ENCODE assay signal across 8 cellular contexts in the genomic region with DNA sequence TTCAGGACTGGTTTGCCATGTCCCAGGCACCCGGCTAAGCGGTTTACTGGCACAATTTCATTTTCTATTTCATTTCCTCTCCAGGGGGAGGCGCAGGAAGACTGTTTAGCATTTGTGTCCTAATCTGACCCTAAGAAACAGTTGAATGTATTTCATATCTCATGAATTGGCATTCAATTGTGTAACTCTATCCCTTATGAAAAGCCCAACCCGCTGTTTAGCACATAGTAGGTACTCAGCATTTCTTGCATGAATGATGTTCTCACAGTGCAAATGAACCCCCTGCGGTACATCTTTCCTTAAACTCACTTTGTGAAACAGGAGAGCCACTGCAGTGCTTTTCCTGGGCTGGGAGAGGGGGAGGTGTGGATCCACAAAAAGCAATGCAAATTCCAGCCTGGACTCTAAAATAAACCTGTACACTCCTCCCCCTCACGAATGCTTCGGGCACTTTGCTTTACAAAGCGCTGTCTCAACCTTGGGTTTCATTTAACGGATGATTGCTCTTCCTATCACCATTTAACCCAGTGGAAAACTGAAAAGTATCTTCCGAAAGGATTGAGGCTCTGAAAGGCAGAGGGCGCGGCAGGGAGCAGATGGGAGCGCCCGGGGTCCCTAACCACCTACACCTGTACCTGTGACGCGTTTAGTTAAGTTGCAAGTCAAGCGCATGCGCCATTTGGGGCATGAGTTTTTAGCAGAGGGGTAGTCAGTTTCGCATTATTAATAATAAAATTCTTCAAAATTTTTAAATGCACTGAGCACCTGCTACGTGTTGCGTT. TPM values are rescaled to one million over a fixed set of nuclear protein-coding genes. Genes with fewer than 3 reads are reported as not detected.
DNase-seq lines count a peak whose midpoint lies in the region; ATAC-seq, FAIRE-seq and TF ChIP-seq lines count a peak whose summit lies in the region.

No MANE protein-coding gene starts in this region.

- H3K4me1 ChIP-seq in SJSA1 (replicated peaks): peaks cover 34% of the 10 kb centered on the region

- peaks cover 38% of the 10 kb centered on the region for H3K36me3 ChIP-seq in SJSA1

- no peak for FAIRE-seq in HTR-8/SVneo (lab: Jason Lieb, UNC)

- H3K9me3 ChIP-seq in SJSA1 (replicated peaks): no peaks in the 10 kb centered on the region

- in situ Hi-C loops in astrocyte of the spinal cord (cut with HindIII; ENCODE audit: low sequenced_read_pairs): no loop called here

- no peaks in the 10 kb centered on the region for H3K27me3 ChIP-seq in SJSA1 (replicated peaks)

- no peak for TF ChIP-seq POLR2A in GM18505 (IDR thresholded peaks at IDR 0.05; ENCODE audit: borderline replicate concordance, extremely low read depth, insufficient read depth, insufficient read length)

- ATAC-seq in GM18505 (IDR thresholded peaks at IDR 0.05; ENCODE audit: unreplicated experiment): no peak

- peak; percentile 56 for TF ChIP-seq CTCF in astrocyte of the spinal cord (IDR thresholded peaks at IDR 0.05; ENCODE audit: low read depth, low read length)

- no peak overlapping the region for H3K27ac ChIP-seq in SJSA1

- H3K4me3 ChIP-seq in GM08714 (ENCODE audit: low read length): peak overlapping the region; percentile 70
- peak overlapping the region; percentile 94 for H3K4me3 ChIP-seq in SJSA1
- H3K4me3 ChIP-seq in astrocyte of the spinal cord (ENCODE audit: low read depth, low read length): peak overlapping the region; percentile 84

- peak; percentile 72 for DNase-seq in NCI-H1105 (lab: John Stamatoyannopoulos, UW)
- peak in 1 of 2 experiments; percentile 67 for DNase-seq in SJSA1 (ENCODE audit: low read depth in 1 of 2, low spot score in 2 of 2)
- DNase-seq in astrocyte of the spinal cord (ENCODE audit: low read depth, low spot score): peak; percentile 77
- DNase-seq in hippocampal formation (lab: John Stamatoyannopoulos, UW): peak; percentile 66 to 82
- peak; percentile 57 for DNase-seq in retina
- DNase-seq in HTR-8/SVneo (ENCODE audit: insufficient read length, low spot score): no peak

RNA-seq across cellular contexts. Expression of gene EEF2, which starts 1.2 kb away (rescaled TPM):
- 1,069 and 1,568 TPM in 2 replicates for total RNA-seq in SJSA1 (2014; rRNA removed; shearing (Covaris generic))

RNA-seq across cellular contexts. Expression of gene DAPK3, which starts 15.6 kb away (rescaled TPM):
- 151 and 202 TPM in 2 replicates for total RNA-seq in SJSA1 (2014; rRNA removed; shearing (Covaris generic))

RNA-seq across cellular contexts. Expression of gene PIAS4, which starts 21.1 kb away (rescaled TPM):
- 17.3 and 20.7 TPM in 2 replicates for total RNA-seq in SJSA1 (2014; rRNA removed; shearing (Covaris generic))

RNA-seq across cellular contexts. Expression of gene NMRK2, which starts 53.6 kb away (rescaled TPM):
- not detected in 2 replicates for total RNA-seq in SJSA1 (2014; rRNA removed; shearing (Covaris generic))
